23 cellular contexts compared by ENCODE assay signal in the genomic region with DNA sequence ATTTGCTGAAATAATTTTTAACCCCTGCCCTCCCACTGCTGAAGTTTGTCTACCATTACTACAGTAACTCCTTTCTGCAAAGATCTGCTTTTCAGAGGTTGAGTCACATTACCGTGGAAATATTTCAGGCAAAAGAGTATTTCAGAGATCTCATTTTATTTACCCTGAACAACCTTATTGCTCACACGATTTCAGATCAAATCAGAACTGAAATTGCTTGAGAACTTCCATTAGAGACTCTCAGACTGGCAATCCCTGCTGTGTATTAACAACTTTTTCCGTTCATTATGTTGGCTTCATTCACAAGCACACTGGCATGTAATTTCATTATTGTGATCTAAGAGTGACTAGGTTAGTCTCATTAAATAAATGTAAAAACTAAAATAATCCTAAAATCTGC. TPM values are rescaled to one million over a fixed set of nuclear protein-coding genes. Genes with fewer than 3 reads are reported as not detected.
DNase-seq lines count a peak whose midpoint lies in the region; ATAC-seq and TF ChIP-seq lines count a peak whose summit lies in the region.
"Had no signal": no experiment of that assay in that cellular context is flagged by ENCODE, and none has a peak within 500 bp of the region (broad histone marks: within the 10 kb centered on the region; RNA-seq: fewer than 3 reads in every experiment).

No MANE protein-coding gene starts in this region.

- BruUV-seq in PC-3 (replicated peaks; lab: Mats Ljungman, UMichigan): no TSS peak

- no peaks in the 10 kb centered on the region for H3F3A ChIP-seq in PC-3 (ENCODE audit: low read length, unreplicated experiment)

- no peaks in the 10 kb centered on the region for H4K20me1 ChIP-seq in PC-3 (ENCODE audit: low read length)

- no peak overlapping the region for H2AFZ ChIP-seq in PC-3 (ENCODE audit: low read length)

- no peak for DNase-seq in activated CD4-positive, CD25-positive, alpha-beta regulatory T cell treated with anti-CD3 and anti-CD28 coated beads, Interleukin-2, amount 50 U/mL, for 72 hours
- no peak for DNase-seq in activated naive CD4-positive, alpha-beta T cell treated with anti-CD3 and anti-CD28 coated beads for 36 hours
- no peak for DNase-seq in activated naive CD4-positive, alpha-beta T cell treated with anti-CD3 and anti-CD28 coated beads, Interleukin-2, amount 10 ng/mL, durations not matched to agents 7 days and 5 days
- DNase-seq in OCI-M1 (lab: John Stamatoyannopoulos, UW) (peak; percentile 23), PC-3 (no peak)
- DNase-seq: 8988T; C1 segment of cervical spinal cord; Calu3; CD8-positive, alpha-beta T cell; DMS153; GOT3; KG1; NCI-H1105; NCI-H146; NCI-H2029 treated with DMSO at 0.1 percent for 48 hours; NCI-H2171; NCI-H345; NCI-H82 had no signal

- H3K79me2 ChIP-seq in PC-3 (ENCODE audit: low read length): 0 out of 2 replicates have a peak, but pooled peaks cover 8% of the 10 kb centered on the region

- H3K4me3 ChIP-seq in iPS-20b (ENCODE audit: low read length): no peak overlapping the region
- H3K4me3 ChIP-seq in PC-3 (ENCODE audit: low read length): no peak overlapping the region

- H3K4me2 ChIP-seq in PC-3 (ENCODE audit: low read length): no peak overlapping the region

- no peaks in the 10 kb centered on the region for H3K9me3 ChIP-seq in iPS-20b (ENCODE audit: insufficient read depth, low read depth, low read length)
- H3K9me3 ChIP-seq in PC-3 (ENCODE audit: low read length): no peaks in the 10 kb centered on the region

- H3K27ac ChIP-seq in iPS-20b (ENCODE audit: low read length) (no peak overlapping the region), PC-3 (ENCODE audit: low read length) (no peak overlapping the region)
- H3K27ac ChIP-seq: HL-60 had no signal

- H3K36me3 ChIP-seq in iPS-20b (ENCODE audit: insufficient read depth, low read depth, low read length): no peaks in the 10 kb centered on the region
- no peaks in the 10 kb centered on the region for H3K36me3 ChIP-seq in PC-3 (ENCODE audit: low read depth, low read length)

- no peak for TF ChIP-seq CTCF in PC-3 (conservative IDR thresholded peaks at IDR 0.05; ENCODE audit: low read depth, low read length)

- H3K4me3 Mint-ChIP-seq in activated naive CD4-positive, alpha-beta T cell treated with anti-CD3 and anti-CD28 coated beads for 36 hours: no peak overlapping the region
- H3K4me3 Mint-ChIP-seq in activated naive CD4-positive, alpha-beta T cell treated with anti-CD3 and anti-CD28 coated beads, Interleukin-2, amount 10 ng/mL, durations not matched to agents 7 days and 5 days: no peak overlapping the region
- H3K4me3 Mint-ChIP-seq: CD8-positive, alpha-beta T cell had no signal

- CTCF ChIA-PET in activated naive CD4-positive, alpha-beta T cell treated with anti-CD3 and anti-CD28 coated beads for 36 hours (lab: Charles Lee): interaction anchor here (1.0 kb wide), 1 partner anchor 138 kb away, joined by 3 read pairs; no protein-coding TSS in a partner anchor
- CTCF ChIA-PET in activated naive CD4-positive, alpha-beta T cell treated with anti-CD3 and anti-CD28 coated beads, Interleukin-2, amount 10 ng/mL, durations not matched to agents 7 days and 5 days (lab: Charles Lee): interaction anchor here (0.8 to 1.4 kb wide), 2 partner anchors 42 to 138 kb away, joined by 5 to 6 read pairs; no protein-coding TSS in a partner anchor
- CTCF ChIA-PET in PC-3 (lab: Charles Lee): no interaction called here

- peaks cover 19% of the 10 kb centered on the region for H3K4me1 Mint-ChIP-seq in activated naive CD4-positive, alpha-beta T cell treated with anti-CD3 and anti-CD28 coated beads for 36 hours (ENCODE audit: low read depth)
- H3K4me1 Mint-ChIP-seq in activated naive CD4-positive, alpha-beta T cell treated with anti-CD3 and anti-CD28 coated beads, Interleukin-2, amount 10 ng/mL, durations not matched to agents 7 days and 5 days: no peaks in the 10 kb centered on the region

- H3K9ac ChIP-seq in iPS-20b (ENCODE audit: low read depth, low read length) (peak overlapping the region; percentile 7; the same call in 1 of the 2 replicates), PC-3 (ENCODE audit: low read length) (no peak overlapping the region)

- H3K9me3 Mint-ChIP-seq in activated naive CD4-positive, alpha-beta T cell treated with anti-CD3 and anti-CD28 coated beads for 36 hours: no peaks in the 10 kb centered on the region
- H3K9me3 Mint-ChIP-seq in activated naive CD4-positive, alpha-beta T cell treated with anti-CD3 and anti-CD28 coated beads, Interleukin-2, amount 10 ng/mL, durations not matched to agents 7 days and 5 days: no peaks in the 10 kb centered on the region
- H3K9me3 Mint-ChIP-seq: CD8-positive, alpha-beta T cell had no signal

- no peaks in the 10 kb centered on the region for H3K36me3 Mint-ChIP-seq in activated naive CD4-positive, alpha-beta T cell treated with anti-CD3 and anti-CD28 coated beads for 36 hours (ENCODE audit: low read depth)
- H3K36me3 Mint-ChIP-seq in activated naive CD4-positive, alpha-beta T cell treated with anti-CD3 and anti-CD28 coated beads, Interleukin-2, amount 10 ng/mL, durations not matched to agents 7 days and 5 days: no peaks in the 10 kb centered on the region
- H3K36me3 Mint-ChIP-seq: CD8-positive, alpha-beta T cell had no signal

- H3K27me3 Mint-ChIP-seq in activated naive CD4-positive, alpha-beta T cell treated with anti-CD3 and anti-CD28 coated beads for 36 hours (ENCODE audit: low read depth): peaks cover 51% of the 10 kb centered on the region
- H3K27me3 Mint-ChIP-seq in activated naive CD4-positive, alpha-beta T cell treated with anti-CD3 and anti-CD28 coated beads, Interleukin-2, amount 10 ng/mL, durations not matched to agents 7 days and 5 days: peaks cover 53% of the 10 kb centered on the region

- POLR2A ChIA-PET in PC-3 (lab: Charles Lee; ENCODE audit: unreplicated experiment): interaction anchor here (0.6 kb wide), 1 partner anchor 25 kb away, joined by 5 read pairs; no protein-coding TSS in a partner anchor

- no peaks in the 10 kb centered on the region for H3K9me2 ChIP-seq in PC-3 (replicated peaks; ENCODE audit: low read length)

- H3K27ac Mint-ChIP-seq in activated naive CD4-positive, alpha-beta T cell treated with anti-CD3 and anti-CD28 coated beads for 36 hours: peak overlapping the region; percentile 31
- no peak overlapping the region for H3K27ac Mint-ChIP-seq in activated naive CD4-positive, alpha-beta T cell treated with anti-CD3 and anti-CD28 coated beads, Interleukin-2, amount 10 ng/mL, durations not matched to agents 7 days and 5 days
- H3K27ac Mint-ChIP-seq: CD8-positive, alpha-beta T cell had no signal

- no peaks in the 10 kb centered on the region for H3K27me3 ChIP-seq in iPS-20b (ENCODE audit: insufficient read depth, low read length)
- H3K27me3 ChIP-seq in PC-3 (ENCODE audit: low read length): no peaks in the 10 kb centered on the region

- peaks cover 63% of the 10 kb centered on the region for H3K4me1 ChIP-seq in iPS-20b (ENCODE audit: insufficient read depth, low read length)
- H3K4me1 ChIP-seq in PC-3 (ENCODE audit: insufficient read depth, low read length): no peaks in the 10 kb centered on the region

- intact Hi-C loops in activated naive CD4-positive, alpha-beta T cell treated with anti-CD3 and anti-CD28 coated beads for 36 hours (cut with micrococcal nuclease): no loop called here
- intact Hi-C loops in PC-3 (cut with micrococcal nuclease): no loop called here

- ATAC-seq in activated CD4-positive, CD25-positive, alpha-beta regulatory T cell treated with anti-CD3 and anti-CD28 coated beads, Interleukin-2, amount 50 U/mL, for 24 hours: peak; percentile 53 to 70
- ATAC-seq in GM18861 (IDR thresholded peaks at IDR 0.05; ENCODE audit: unreplicated experiment) (no peak), PC-3 (no peak)
- ATAC-seq: CD8-positive, alpha-beta T cell had no signal

RNA-seq across cellular contexts. Expression of gene NR6A1, which starts 16.1 kb away (rescaled TPM):
- total RNA-seq in activated naive CD4-positive, alpha-beta T cell treated with anti-CD3 and anti-CD28 coated beads for 36 hours: 1 to 10 TPM; 1.8 TPM
- total RNA-seq in PC-3 (2014; rRNA removed): 0.77 and 1.6 TPM in 2 replicates
- total RNA-seq: CD8-positive, alpha-beta T cell had no signal

RNA-seq across cellular contexts. Expression of gene OLFML2A, which starts 21.9 kb away (rescaled TPM):
- not detected for total RNA-seq in activated naive CD4-positive, alpha-beta T cell treated with anti-CD3 and anti-CD28 coated beads for 36 hours
- total RNA-seq in PC-3 (2014; rRNA removed): 3.4 and 4.7 TPM in 2 replicates
- total RNA-seq: CD8-positive, alpha-beta T cell; HT-29 had no signal

Comparison
In these comparisons a context has a peak if more than half of its experiments do, and no peak if none do; other contexts are left out.
1. ATAC-seq: peak in activated CD4-positive, CD25-positive, alpha-beta regulatory T cell treated with anti-CD3 and anti-CD28 coated beads, Interleukin-2, amount 50 U/mL, for 24 hours (2 of 2); none in GM18861 (single experiment) and PC-3 (single experiment).